ENCODE assay signal across 19 cellular contexts in genomic region chr5:91027316-91027937, GRCh38.
DNase-seq lines count a peak whose midpoint lies in the region; ATAC-seq and TF ChIP-seq lines count a peak whose summit lies in the region.
"Had no signal": no experiment of that assay in that cellular context is flagged by ENCODE, and none has a peak within 500 bp of the region (broad histone marks: within the 10 kb centered on the region; RNA-seq: fewer than 3 reads in every experiment).

No MANE protein-coding gene starts in this region.

- no peaks in the 10 kb centered on the region for H3K9me2 ChIP-seq in PC-9 (ENCODE audit: insufficient read depth)

- ATAC-seq in esophagus mucosa (peak; percentile 17), GM18873 (IDR thresholded peaks at IDR 0.05; ENCODE audit: low FRiP score, unreplicated experiment) (no peak), HG02870 (IDR thresholded peaks at IDR 0.05; ENCODE audit: unreplicated experiment) (no peak)
- ATAC-seq: activated CD8-positive, alpha-beta memory T cell treated with anti-CD3 and anti-CD28 coated beads, Interleukin-2, amount 10 ng/mL, durations not matched to agents 7 days and 5 days; Right ventricle myocardium inferior; T-helper 17 cell had no signal

- H3K4me2 ChIP-seq in smooth muscle cell (peak overlapping the region; percentile 44), PC-9 (no peak overlapping the region)

- H3K4me3 ChIP-seq in HEK293 (ENCODE audit: low read depth, low read length) (no peak overlapping the region), smooth muscle cell (no peak overlapping the region), PC-9 (no peak overlapping the region)
- H3K4me3 ChIP-seq: dorsolateral prefrontal cortex, MG63 had no signal

- POLR2A ChIA-PET in HEK293 (lab: Yijun Ruan, JAX) = no interaction called here
- POLR2A ChIA-PET in PC-9 (lab: Charles Lee; ENCODE audit: unreplicated experiment) = no interaction called here

- no peaks in the 10 kb centered on the region for H3K36me3 ChIP-seq in HEK293 (ENCODE audit: control insufficient read depth in 2 of 2, insufficient read depth in 1 of 2, low read length in 2 of 2)
- H3K36me3 ChIP-seq in smooth muscle cell (ENCODE audit: low read depth) = no peaks in the 10 kb centered on the region
- no peaks in the 10 kb centered on the region for H3K36me3 ChIP-seq in PC-9 (ENCODE audit: low read depth)
- H3K36me3 ChIP-seq: brain microvascular endothelial cell, MG63 had no signal

- no peak overlapping the region for H3K27ac ChIP-seq in HEK293 (ENCODE audit: extremely low read depth, low read depth, low read length)
- H3K27ac ChIP-seq in smooth muscle cell (ENCODE audit: low read depth) = no peak overlapping the region
- no peak overlapping the region for H3K27ac ChIP-seq in PC-9
- H3K27ac ChIP-seq: brain microvascular endothelial cell, dorsolateral prefrontal cortex had no signal

- H3K9me3 ChIP-seq in HEK293 (ENCODE audit: control insufficient read depth, insufficient read depth, low read depth, low read length) (no peaks in the 10 kb centered on the region), smooth muscle cell (replicated peaks; ENCODE audit: low read depth) (no peaks in the 10 kb centered on the region), PC-9 (ENCODE audit: insufficient read depth, low read depth) (0 out of 2 replicates have a peak, but pooled peaks cover 7% of the 10 kb centered on the region)
- H3K9me3 ChIP-seq: MG63 had no signal

- H3K4me1 ChIP-seq in HEK293 (ENCODE audit: control insufficient read depth, insufficient read depth, low read length) = peaks cover 44% of the 10 kb centered on the region
- peaks cover 13% of the 10 kb centered on the region for H3K4me1 ChIP-seq in smooth muscle cell (ENCODE audit: low read depth)
- H3K4me1 ChIP-seq in PC-9 (replicated peaks; ENCODE audit: insufficient read depth) = no peaks in the 10 kb centered on the region

- no TSS peak for BruUV-seq in PC-9 (replicated peaks; lab: Mats Ljungman, UMichigan)

- no peaks in the 10 kb centered on the region for H4K20me1 ChIP-seq in smooth muscle cell (ENCODE audit: low read depth)
- no peaks in the 10 kb centered on the region for H4K20me1 ChIP-seq in PC-9 (ENCODE audit: insufficient read depth)

- H2AFZ ChIP-seq in smooth muscle cell (ENCODE audit: low read depth) (peak overlapping the region; percentile 23), PC-9 (no peak overlapping the region)

- H3K27me3 ChIP-seq in smooth muscle cell (ENCODE audit: low read depth) = no peaks in the 10 kb centered on the region
- H3K27me3 ChIP-seq in PC-9 (ENCODE audit: insufficient read depth, low read depth) = no peaks in the 10 kb centered on the region
- H3K27me3 ChIP-seq: brain microvascular endothelial cell, dorsolateral prefrontal cortex, MG63 had no signal

- H3F3A ChIP-seq in smooth muscle cell (ENCODE audit: low read depth) (peaks cover 5% of the 10 kb centered on the region), PC-9 (ENCODE audit: insufficient read depth, low read depth) (no peaks in the 10 kb centered on the region)

- DNase-seq in NCI-H748 (lab: John Stamatoyannopoulos, UW; ENCODE audit: unreplicated experiment) (peak; percentile 81), smooth muscle cell (lab: John Stamatoyannopoulos, UW; ENCODE audit: unreplicated experiment) (no peak), PC-9 (no peak), NCI-H446 (lab: John Stamatoyannopoulos, UW) (no peak)
- DNase-seq: activated CD4-positive, CD25-positive, alpha-beta regulatory T cell treated with anti-CD3 and anti-CD28 coated beads, Interleukin-2, amount 50 U/mL, for 72 hours; activated CD8-positive, alpha-beta memory T cell treated with anti-CD3 and anti-CD28 coated beads, Interleukin-2, amount 10 ng/mL, durations not matched to agents 7 days and 5 days; activated gamma-delta T cell; brain microvascular endothelial cell; DMS79 treated with DMSO at 0.1 percent for 48 hours; dorsolateral prefrontal cortex; left cardiac atrium; MG63; NCI-H2029 treated with DMSO at 0.1 percent for 48 hours; T-helper 17 cell had no signal

- H3K9ac ChIP-seq in smooth muscle cell (ENCODE audit: low read depth) = no peak overlapping the region

- CTCF ChIA-PET in HEK293 (lab: Yijun Ruan, JAX) (interaction anchor here (0.7 to 0.8 kb wide), 2 partner anchors 358 to 711 kb away, joined by 3 to 4 read pairs; no protein-coding TSS in a partner anchor), PC-9 (lab: Charles Lee) (no interaction called here)

- no peaks in the 10 kb centered on the region for H3K79me2 ChIP-seq in smooth muscle cell (ENCODE audit: low read depth)
- no peaks in the 10 kb centered on the region for H3K79me2 ChIP-seq in PC-9 (ENCODE audit: low read depth)

- intact Hi-C loops in PC-9 (cut with micrococcal nuclease; ENCODE audit: unreplicated experiment) = no loop called here

- TF ChIP-seq CTCF in HEK293 (tag by site-specific recombination; IDR thresholded peaks at IDR 0.05) = no peak
- TF ChIP-seq CTCF in smooth muscle cell (IDR thresholded peaks at IDR 0.05; ENCODE audit: borderline replicate concordance, insufficient read depth, poor library complexity, severe bottlenecking) = no peak
- no peak for TF ChIP-seq CTCF in PC-9 (conservative IDR thresholded peaks at IDR 0.05)

- 40% methylated on average over 1 of the region's 1 CpG for WGBS in smooth muscle cell (ENCODE audit: low lambda C conversion rate)

TF ChIP-seq in HEK293, 187 proteins besides CTCF, POLR2A, EP300 and RAD21:
- TF ChIP-seq SCRT1 (tag by site-specific recombination; IDR thresholded peaks at IDR 0.05; ENCODE audit: borderline replicate concordance) (peak; percentile 83; the same call in 1 of the 2 replicates), SCRT2 (tag by site-specific recombination; IDR thresholded peaks at IDR 0.05) (0 out of 2 replicates have a peak, but pooled peaks have one; percentile 20), ZNF211 (tag by site-specific recombination; IDR thresholded peaks at IDR 0.05; ENCODE audit: low read depth) (no peak)
- TF ChIP-seq, protein P1, sequence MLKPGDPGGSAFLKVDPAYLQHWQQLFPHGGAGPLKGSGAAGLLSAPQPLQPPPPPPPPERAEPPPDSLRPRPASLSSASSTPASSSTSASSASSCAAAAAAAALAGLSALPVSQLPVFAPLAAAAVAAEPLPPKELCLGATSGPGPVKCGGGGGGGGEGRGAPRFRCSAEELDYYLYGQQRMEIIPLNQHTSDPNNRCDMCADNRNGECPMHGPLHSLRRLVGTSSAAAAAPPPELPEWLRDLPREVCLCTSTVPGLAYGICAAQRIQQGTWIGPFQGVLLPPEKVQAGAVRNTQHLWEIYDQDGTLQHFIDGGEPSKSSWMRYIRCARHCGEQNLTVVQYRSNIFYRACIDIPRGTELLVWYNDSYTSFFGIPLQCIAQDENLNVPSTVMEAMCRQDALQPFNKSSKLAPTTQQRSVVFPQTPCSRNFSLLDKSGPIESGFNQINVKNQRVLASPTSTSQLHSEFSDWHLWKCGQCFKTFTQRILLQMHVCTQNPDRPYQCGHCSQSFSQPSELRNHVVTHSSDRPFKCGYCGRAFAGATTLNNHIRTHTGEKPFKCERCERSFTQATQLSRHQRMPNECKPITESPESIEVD (tag by site-specific recombination; IDR thresholded peaks at IDR 0.05) = peak; percentile 73
